Comparison of ENCODE assay signal across 1 cellular context in the genomic region with DNA sequence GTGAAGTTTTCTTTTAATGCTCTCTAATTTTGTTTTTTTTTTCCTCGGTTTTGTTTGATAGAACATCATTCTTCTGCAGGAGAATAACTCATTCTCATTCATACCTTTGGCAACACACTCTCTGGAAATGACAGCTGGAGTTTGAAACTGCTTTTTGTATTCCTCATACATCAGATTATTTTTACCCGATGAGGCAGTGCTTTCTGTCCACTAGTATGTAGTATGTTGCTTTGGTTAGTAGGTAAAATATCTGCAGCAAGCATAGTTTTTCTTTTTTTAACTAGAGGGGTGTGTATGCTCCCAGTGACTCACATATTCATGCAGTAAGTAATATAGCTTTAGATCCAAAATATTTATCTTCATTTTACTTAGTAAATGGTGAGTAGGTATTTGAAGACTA.
TF ChIP-seq lines count a peak whose summit lies in the region.

No MANE protein-coding gene starts in this region.

TF ChIP-seq in A549, 52 proteins besides CTCF, POLR2A, EP300 and RAD21 (continued from another document):
- TF ChIP-seq ELK1 (IDR thresholded peaks at IDR 0.05; ENCODE audit: low read depth, low read length): no peak
